In genomic region chr17:28737770-28738679, GRCh38 we compare ENCODE assay signal across 11 cellular contexts. TPM values are rescaled to one million over a fixed set of nuclear protein-coding genes. Genes with fewer than 3 reads are reported as not detected.
DNase-seq lines count a peak whose midpoint lies in the region; ATAC-seq and TF ChIP-seq lines count a peak whose summit lies in the region.
"Had no signal": no experiment of that assay in that cellular context is flagged by ENCODE, and none has a peak within 500 bp of the region (broad histone marks: within the 10 kb centered on the region; RNA-seq: fewer than 3 reads in every experiment).

No MANE protein-coding gene starts in this region.

- H3K4me1 ChIP-seq in HCT116 (ENCODE audit: control insufficient read depth in 1 of 2, insufficient read depth in 2 of 2, low read length in 2 of 2) (peaks cover 22 to 33% of the 10 kb centered on the region in 2 experiments), OCI-LY7 (ENCODE audit: insufficient read depth, low read length, poor library complexity, severe bottlenecking) (peaks cover 68% of the 10 kb centered on the region)

- H3K9ac ChIP-seq in HCT116 (ENCODE audit: low read length), result no peak overlapping the region

- POLR2A ChIA-PET in HCT116 (lab: Charles Lee) (no interaction called here), OCI-LY7 (lab: Charles Lee) (interaction anchor here (5.6 kb wide), 1 partner anchor 11 kb away, joined by 56 read pairs; the partner anchor contains the start of genes NEK8 and TLCD1)

- BruUV-seq in HCT116 (replicated peaks; lab: Mats Ljungman, UMichigan) (no TSS peak), OCI-LY7 (replicated peaks; lab: Mats Ljungman, UMichigan) (TSS peak; percentile 85)

- no peaks in the 10 kb centered on the region for H3K9me3 ChIP-seq in HCT116 (ENCODE audit: control insufficient read depth in 1 of 2, insufficient read depth in 1 of 2, low read depth in 1 of 2, low read length in 2 of 2)
- peaks cover 3% of the 10 kb centered on the region; the same call in 1 of the 2 replicates for H3K9me3 ChIP-seq in OCI-LY7 (ENCODE audit: low read length)

- H2AFZ ChIP-seq in HCT116 (ENCODE audit: low read depth, low read length, poor library complexity, severe bottlenecking), result no peak overlapping the region
- H2AFZ ChIP-seq in OCI-LY7 (ENCODE audit: low read length), result peak overlapping the region; percentile 22; the same call in 1 of the 2 replicates

- H3K4me2 ChIP-seq in HCT116 (ENCODE audit: low read length), result no peak overlapping the region
- peak overlapping the region; percentile 77 for H3K4me2 ChIP-seq in OCI-LY7 (ENCODE audit: low read length)
- H3K4me2 ChIP-seq: A549 had no signal

- peak; percentile 57 for DNase-seq in activated CD4-positive, alpha-beta T cell treated with anti-CD3 and anti-CD28 coated beads, Interleukin-2, amount 10 ng/mL, durations not matched to agents 24 days and 14 days
- DNase-seq in activated CD4-positive, alpha-beta T cell treated with anti-CD3 and anti-CD28 coated beads, Interleukin-2, amount 50 U/mL, for 1 hour, result no peak
- DNase-seq in HCT116 (ENCODE audit: low read depth, low spot score) (no peak), OCI-LY7 (ENCODE audit: low spot score) (peak; percentile 96), NCI-H146 (lab: John Stamatoyannopoulos, UW) (no peak), NCI-H1092 (lab: John Stamatoyannopoulos, UW) (no peak)
- no peak for DNase-seq in stimulated activated effector memory CD8-positive, alpha-beta T cell treated with anti-CD3 and anti-CD28 coated beads, Interleukin-12 subunit alpha, Interleukin-12 subunit beta, amount 100 ng/mL, for 72 hours (ENCODE audit: low spot score in 2 of 2)
- DNase-seq: natural killer cell had no signal

- peak overlapping the region; percentile 22; the same call in 1 of the 2 replicates for H3K27ac ChIP-seq in HCT116 (ENCODE audit: low read depth, low read length)
- peak overlapping the region; percentile 95 for H3K27ac ChIP-seq in OCI-LY7 (ENCODE audit: low read depth, low read length, poor library complexity, severe bottlenecking)
- H3K27ac ChIP-seq: A549, epithelial cell of prostate had no signal

- RAD21 ChIA-PET in HCT116 (lab: Charles Lee; ENCODE audit: low non-redundant PET in 1 of 2, low total read pairs in 2 of 2, uncharacterized antibody in 2 of 2, unreplicated experiment in 2 of 2), result no interaction called here

- intact Hi-C loops in activated CD4-positive, alpha-beta T cell treated with anti-CD3 and anti-CD28 coated beads, Interleukin-2, amount 10 ng/mL, durations not matched to agents 24 days and 14 days (cut with micrococcal nuclease), result no loop called here
- intact Hi-C loops in HCT116 (cut with micrococcal nuclease), result no loop called here
- intact Hi-C loops in OCI-LY7 (cut with micrococcal nuclease; ENCODE audit: unreplicated experiment), result loop anchor here (1.0 kb wide), 2 partner anchors 10 to 12 kb away; partner anchors contain the start of gene NEK8

- H3K27ac Mint-ChIP-seq in activated CD4-positive, alpha-beta T cell treated with anti-CD3 and anti-CD28 coated beads, Interleukin-2, amount 10 ng/mL, durations not matched to agents 24 days and 14 days, result peak overlapping the region; percentile 76
- peak overlapping the region; percentile 87 for H3K27ac Mint-ChIP-seq in stimulated activated effector memory CD8-positive, alpha-beta T cell treated with anti-CD3 and anti-CD28 coated beads, Interleukin-12 subunit alpha, Interleukin-12 subunit beta, amount 100 ng/mL, for 72 hours
- H3K27ac Mint-ChIP-seq: natural killer cell had no signal

- H3K36me3 Mint-ChIP-seq in activated CD4-positive, alpha-beta T cell treated with anti-CD3 and anti-CD28 coated beads, Interleukin-2, amount 10 ng/mL, durations not matched to agents 24 days and 14 days (ENCODE audit: low read depth), result peaks cover 12% of the 10 kb centered on the region
- H3K36me3 Mint-ChIP-seq in stimulated activated effector memory CD8-positive, alpha-beta T cell treated with anti-CD3 and anti-CD28 coated beads, Interleukin-12 subunit alpha, Interleukin-12 subunit beta, amount 100 ng/mL, for 72 hours, result no peaks in the 10 kb centered on the region
- H3K36me3 Mint-ChIP-seq: natural killer cell had no signal

- TF ChIP-seq CTCF in HCT116 (IDR thresholded peaks at IDR 0.05 in 2 of 3, conservative IDR thresholded peaks at IDR 0.05 in 1 of 3; ENCODE audit: borderline replicate concordance in 1 of 3, insufficient read depth in 1 of 3, low read depth in 2 of 3, low read length in 2 of 3) (no peak), OCI-LY7 (conservative IDR thresholded peaks at IDR 0.05; ENCODE audit: low read length) (no peak)

- H4K20me1 ChIP-seq in HCT116 (ENCODE audit: insufficient read depth) (no peaks in the 10 kb centered on the region), OCI-LY7 (ENCODE audit: insufficient read depth, low read length) (no peaks in the 10 kb centered on the region)

- H3K9me2 ChIP-seq in HCT116 (ENCODE audit: insufficient read depth) (no peaks in the 10 kb centered on the region), OCI-LY7 (ENCODE audit: insufficient read depth, low read length) (no peaks in the 10 kb centered on the region)

- H3K9me3 Mint-ChIP-seq in activated CD4-positive, alpha-beta T cell treated with anti-CD3 and anti-CD28 coated beads, Interleukin-2, amount 10 ng/mL, durations not matched to agents 24 days and 14 days, result no peaks in the 10 kb centered on the region
- no peaks in the 10 kb centered on the region for H3K9me3 Mint-ChIP-seq in stimulated activated effector memory CD8-positive, alpha-beta T cell treated with anti-CD3 and anti-CD28 coated beads, Interleukin-12 subunit alpha, Interleukin-12 subunit beta, amount 100 ng/mL, for 72 hours
- H3K9me3 Mint-ChIP-seq: natural killer cell had no signal

- H3K27me3 ChIP-seq in HCT116 (ENCODE audit: insufficient read depth, low read length), result no peaks in the 10 kb centered on the region

- H3K79me2 ChIP-seq in HCT116 (ENCODE audit: insufficient read depth, low read length) (no peaks in the 10 kb centered on the region), OCI-LY7 (ENCODE audit: insufficient read depth, low read depth, low read length) (peaks cover 10% of the 10 kb centered on the region; the same call in 1 of the 2 replicates)

- no peak for TF ChIP-seq RAD21 in HCT116 (IDR thresholded peaks at IDR 0.05; ENCODE audit: low read depth)

- no peak for ATAC-seq in HCT116
- ATAC-seq in stimulated activated effector memory CD8-positive, alpha-beta T cell treated with anti-CD3 and anti-CD28 coated beads, Interleukin-12 subunit alpha, Interleukin-12 subunit beta, amount 100 ng/mL, for 72 hours, result peak; percentile 59
- ATAC-seq in HG03378 (IDR thresholded peaks at IDR 0.05; ENCODE audit: unreplicated experiment), result no peak
- ATAC-seq: A549 had no signal

- CTCF ChIA-PET in HCT116 (lab: Charles Lee) (no interaction called here), OCI-LY7 (lab: Charles Lee; ENCODE audit: unreplicated experiment) (interaction anchor here (1.3 kb wide), 1 partner anchor 10 kb away, joined by 5 read pairs; no protein-coding TSS in a partner anchor)

- H3K4me1 Mint-ChIP-seq in activated CD4-positive, alpha-beta T cell treated with anti-CD3 and anti-CD28 coated beads, Interleukin-2, amount 10 ng/mL, durations not matched to agents 24 days and 14 days, result peaks cover 31% of the 10 kb centered on the region
- peaks cover 16% of the 10 kb centered on the region for H3K4me1 Mint-ChIP-seq in stimulated activated effector memory CD8-positive, alpha-beta T cell treated with anti-CD3 and anti-CD28 coated beads, Interleukin-12 subunit alpha, Interleukin-12 subunit beta, amount 100 ng/mL, for 72 hours

- TF ChIP-seq POLR2A in HCT116 (IDR thresholded peaks at IDR 0.05; ENCODE audit: borderline replicate concordance, extremely low read depth, insufficient read depth, insufficient read length), result no peak

- peak overlapping the region; percentile 55 for H3K4me3 Mint-ChIP-seq in activated CD4-positive, alpha-beta T cell treated with anti-CD3 and anti-CD28 coated beads, Interleukin-2, amount 10 ng/mL, durations not matched to agents 24 days and 14 days
- peak overlapping the region; percentile 43 for H3K4me3 Mint-ChIP-seq in stimulated activated effector memory CD8-positive, alpha-beta T cell treated with anti-CD3 and anti-CD28 coated beads, Interleukin-12 subunit alpha, Interleukin-12 subunit beta, amount 100 ng/mL, for 72 hours
- H3K4me3 Mint-ChIP-seq: natural killer cell had no signal

- H3K4me3 ChIP-seq in HCT116 (replicated peaks in 1 of 2; ENCODE audit: low read depth in 1 of 2, low read length in 2 of 2) (no peak overlapping the region), OCI-LY7 (ENCODE audit: low read depth, low read length, poor library complexity, severe bottlenecking) (peak overlapping the region; percentile 60)
- H3K4me3 ChIP-seq: A549 had no signal

- no peaks in the 10 kb centered on the region for H3K27me3 Mint-ChIP-seq in activated CD4-positive, alpha-beta T cell treated with anti-CD3 and anti-CD28 coated beads, Interleukin-2, amount 10 ng/mL, durations not matched to agents 24 days and 14 days

- H3K36me3 ChIP-seq in HCT116 (ENCODE audit: control insufficient read depth in 1 of 2, insufficient read depth in 2 of 2, low read length in 2 of 2) (no peaks in the 10 kb centered on the region), OCI-LY7 (ENCODE audit: insufficient read depth, low read length) (peaks cover 32% of the 10 kb centered on the region)

RNA-seq across cellular contexts. Expression of gene TRAF4, which starts 5.8 kb away (rescaled TPM):
- 155 and 168 TPM in 2 replicates for total RNA-seq in activated CD4-positive, alpha-beta T cell treated with anti-CD3 and anti-CD28 coated beads, Interleukin-2, amount 10 ng/mL, durations not matched to agents 24 days and 14 days
- total RNA-seq in HCT116 (2021; ENCODE audit: unreplicated experiment), result 127 TPM
- 77.8 and 117 TPM in 2 replicates for polyA plus RNA-seq in HCT116 (2012)
- 73.6 and 105 TPM in 2 replicates for total RNA-seq in OCI-LY7 (2014; rRNA removed; shearing (Covaris generic))
- total RNA-seq in OCI-LY7 (2022), result 116 and 123 TPM in 2 replicates

RNA-seq across cellular contexts. Expression of gene NEK8, which starts 9.4 kb away (rescaled TPM):
- total RNA-seq in activated CD4-positive, alpha-beta T cell treated with anti-CD3 and anti-CD28 coated beads, Interleukin-2, amount 10 ng/mL, durations not matched to agents 24 days and 14 days, result 5.5 and 6.1 TPM in 2 replicates
- total RNA-seq in HCT116 (2021; ENCODE audit: unreplicated experiment) (7.0 TPM), OCI-LY7 (2022) (14.0 and 15.1 TPM in 2 replicates)
- polyA plus RNA-seq in HCT116 (2012), result 3.4 and 4.3 TPM in 2 replicates
- 12.2 and 17.0 TPM in 2 replicates for total RNA-seq in OCI-LY7 (2014; rRNA removed; shearing (Covaris generic))

RNA-seq across cellular contexts. Expression of gene TLCD1, which starts 12.0 kb away (rescaled TPM):
- 12.5 and 16.8 TPM in 2 replicates for total RNA-seq in activated CD4-positive, alpha-beta T cell treated with anti-CD3 and anti-CD28 coated beads, Interleukin-2, amount 10 ng/mL, durations not matched to agents 24 days and 14 days
- total RNA-seq in HCT116 (2021; ENCODE audit: unreplicated experiment) (28.3 TPM), OCI-LY7 (2022) (2.5 and 3.4 TPM in 2 replicates)
- 29.5 and 30.0 TPM in 2 replicates for polyA plus RNA-seq in HCT116 (2012)
- 0.28 and 1.6 TPM in 2 replicates for total RNA-seq in OCI-LY7 (2014; rRNA removed; shearing (Covaris generic))

RNA-seq across cellular contexts. Expression of gene RPL23A, which starts 18.2 kb away (rescaled TPM):
- 1,588 and 1,610 TPM in 2 replicates for total RNA-seq in activated CD4-positive, alpha-beta T cell treated with anti-CD3 and anti-CD28 coated beads, Interleukin-2, amount 10 ng/mL, durations not matched to agents 24 days and 14 days
- total RNA-seq in HCT116 (2021; ENCODE audit: unreplicated experiment), result 2,087 TPM
- 2,586 and 3,141 TPM in 2 replicates for polyA plus RNA-seq in HCT116 (2012)
- total RNA-seq in OCI-LY7 (2014; rRNA removed; shearing (Covaris generic)), result 930 and 1,152 TPM in 2 replicates
- 2,557 and 2,633 TPM in 2 replicates for total RNA-seq in OCI-LY7 (2022)

RNA-seq across cellular contexts. Expression of gene RAB34, which starts 20.4 kb away (rescaled TPM):
- 19.2 and 20.6 TPM in 2 replicates for total RNA-seq in activated CD4-positive, alpha-beta T cell treated with anti-CD3 and anti-CD28 coated beads, Interleukin-2, amount 10 ng/mL, durations not matched to agents 24 days and 14 days
- total RNA-seq in HCT116 (2021; ENCODE audit: unreplicated experiment) (0.59 TPM), OCI-LY7 (2022) (0.46 and 0.99 TPM in 2 replicates)
- 0.16 and 0.57 TPM in 2 replicates for polyA plus RNA-seq in HCT116 (2012)
- total RNA-seq in OCI-LY7 (2014; rRNA removed; shearing (Covaris generic)), result 0.22 TPM in 1 of 2 replicates, not detected in the other

Comparison
In these comparisons a context has a peak if more than half of its experiments do, and no peak if none do; other contexts are left out.
1. DNase-seq: peak in activated CD4-positive, alpha-beta T cell treated with anti-CD3 and anti-CD28 coated beads, Interleukin-2, amount 10 ng/mL, durations not matched to agents 24 days and 14 days (single experiment) and OCI-LY7 (single experiment); none in activated CD4-positive, alpha-beta T cell treated with anti-CD3 and anti-CD28 coated beads, Interleukin-2, amount 50 U/mL, for 1 hour (single experiment), HCT116 (single experiment), stimulated activated effector memory CD8-positive, alpha-beta T cell treated with anti-CD3 and anti-CD28 coated beads, Interleukin-12 subunit alpha, Interleukin-12 subunit beta, amount 100 ng/mL, for 72 hours (0 of 2), NCI-H146 (single experiment) and NCI-H1092 (single experiment).